1 cellular context compared by ENCODE assay signal in genomic region chr22:26662160-26662559, GRCh38.
TF ChIP-seq lines count a peak whose summit lies in the region.

No MANE protein-coding gene starts in this region.

TF ChIP-seq in GM23338, 12 proteins besides CTCF, POLR2A, EP300 and RAD21 (continued from another document):
- no peak for TF ChIP-seq REST (IDR thresholded peaks at IDR 0.05; ENCODE audit: unreplicated experiment)
- TF ChIP-seq ZNF462 (CRISPR knock-in tag; IDR thresholded peaks at IDR 0.05) = no peak
